In genomic region chr11:49169579-49169978, GRCh38 we compare ENCODE assay signal across 11 cellular contexts. TPM values are rescaled to one million over a fixed set of nuclear protein-coding genes. Genes with fewer than 3 reads are reported as not detected.
DNase-seq lines count a peak whose midpoint lies in the region; ATAC-seq, FAIRE-seq and TF ChIP-seq lines count a peak whose summit lies in the region.
"Not testable (repeated sequence)": the region's sequence is repeated elsewhere in the genome, so short reads cannot be mapped to it uniquely, and the experiment has no call there.
"Had no signal": no experiment of that assay in that cellular context is flagged by ENCODE, and none has a peak within 500 bp of the region (broad histone marks: within the 10 kb centered on the region; RNA-seq: fewer than 3 reads in every experiment).

No MANE protein-coding gene starts in this region.

- H4K20me1 ChIP-seq in Karpas-422 (ENCODE audit: insufficient read depth, low read depth, low read length) = not testable (repeated sequence)

- not testable (repeated sequence) for DNase-seq in GM12892 (ENCODE audit: insufficient read length); epithelial cell of proximal tubule (ENCODE audit: low read depth); left lobe of liver (ENCODE audit: low spot score)
- DNase-seq in Karpas-422 = peak; percentile 56
- peak; percentile 4 for DNase-seq in NCI-H748 (lab: John Stamatoyannopoulos, UW; ENCODE audit: unreplicated experiment)
- DNase-seq in RKO (ENCODE audit: low spot score) = peak; percentile 25

- not testable (repeated sequence) for H3K9me2 ChIP-seq in Karpas-422 (replicated peaks; ENCODE audit: insufficient read depth, low read length)

- not testable (repeated sequence) for H3K27ac ChIP-seq in Karpas-422 (ENCODE audit: low read length)
- H3K27ac ChIP-seq in VCaP = 0 out of 2 replicates have a peak overlapping the region, but pooled peaks have one; percentile 21

- not testable (repeated sequence) for H2AFZ ChIP-seq in Karpas-422 (ENCODE audit: low read length)

- H3K4me2 ChIP-seq in Karpas-422 (ENCODE audit: low read depth, low read length, poor library complexity, severe bottlenecking) = not testable (repeated sequence)

- TF ChIP-seq POLR2A in GM12892 (IDR thresholded peaks at IDR 0.05; ENCODE audit: low read depth, low read length) = not testable (repeated sequence)

- H3K36me3 ChIP-seq in Karpas-422 (ENCODE audit: insufficient read depth, low read length) = not testable (repeated sequence)

- not testable (repeated sequence) for H3K4me1 ChIP-seq in Karpas-422 (ENCODE audit: low read length)

- TF ChIP-seq CTCF in VCaP (conservative IDR thresholded peaks at IDR 0.05) (peak; percentile 67), epithelial cell of proximal tubule (conservative IDR thresholded peaks at IDR 0.05; ENCODE audit: low read depth, low read length) (peak; percentile 33)

- FAIRE-seq in A204.1 (lab: Jason Lieb, UNC) (peak; percentile 98), GM12892 (lab: Jason Lieb, UNC) (peak; percentile 48)

- not testable (repeated sequence) for H3K9me3 ChIP-seq in Karpas-422 (ENCODE audit: low read length)

- H3K9ac ChIP-seq in Karpas-422 (ENCODE audit: low read length) = not testable (repeated sequence)

- not testable (repeated sequence) for H3K27me3 ChIP-seq in Karpas-422 (ENCODE audit: low read length)

- ATAC-seq in left lobe of liver = peak; percentile 71

- not testable (repeated sequence) for H3K79me2 ChIP-seq in Karpas-422 (ENCODE audit: low read length)

- H3K4me3 ChIP-seq in Karpas-422 (ENCODE audit: low read length); epithelial cell of proximal tubule (ENCODE audit: low read depth, low read length): not testable (repeated sequence)

RNA-seq across cellular contexts. Expression of gene FOLH1, which starts 38.8 kb away (rescaled TPM):
- not detected for polyA plus RNA-seq in GM12892 (2012; ENCODE audit: missing spikeins)
- not detected in 2 replicates for total RNA-seq in Karpas-422 (2014; rRNA removed; shearing (Covaris generic); ENCODE audit: low replicate concordance)
- not detected in 2 replicates for total RNA-seq in epithelial cell of proximal tubule
- total RNA-seq in left lobe of liver = 17.9 TPM
- total RNA-seq: A172, SJSA1 had no signal
- polyA plus RNA-seq: H1 had no signal

Comparison
In these comparisons a context has a peak if more than half of its experiments do, and no peak if none do; other contexts are left out.
1. RNA of gene FOLH1, which starts 38.8 kb away (total RNA-seq): 17.9 TPM in left lobe of liver (single experiment); not detected in Karpas-422 and not detected in epithelial cell of proximal tubule; every median in the first group is over 10 times any median in the second.